31 cellular contexts compared by ENCODE assay signal in genomic region chr1:247328311-247328710, GRCh38.
"Had no signal": no experiment of that assay in that cellular context is flagged by ENCODE, and none has a peak within 500 bp of the region (broad histone marks: within the 10 kb centered on the region; RNA-seq: fewer than 3 reads in every experiment).

No MANE protein-coding gene starts in this region.

- ATAC-seq: activated CD4-positive, alpha-beta T cell treated with anti-CD3 and anti-CD28 coated beads for 36 hours; activated CD4-positive, CD25-positive, alpha-beta regulatory T cell treated with anti-CD3 and anti-CD28 coated beads, Interleukin-2, amount 50 U/mL, for 24 hours; activated CD8-positive, alpha-beta T cell treated with anti-CD3 and anti-CD28 coated beads, Interleukin-2, amount 10 ng/mL, durations not matched to agents 7 days and 5 days; PC-3 had no signal

- H3K27ac Mint-ChIP-seq: activated CD4-positive, alpha-beta T cell treated with anti-CD3 and anti-CD28 coated beads for 36 hours; activated CD4-positive, alpha-beta T cell treated with anti-CD3 and anti-CD28 coated beads, Interleukin-2, amount 10 ng/mL, durations not matched to agents 7 days and 5 days; activated CD8-positive, alpha-beta T cell treated with anti-CD3 and anti-CD28 coated beads, Interleukin-2, amount 10 ng/mL, durations not matched to agents 7 days and 5 days; activated naive CD4-positive, alpha-beta T cell treated with anti-CD3 and anti-CD28 coated beads, Interleukin-2, amount 50 U/mL, for 24 hours; activated T-cell treated with anti-CD3 and anti-CD28 coated beads, Interleukin-2, amount 50 U/mL, for 24 hours; activated T-helper 2 cell treated with anti-CD3 and anti-CD28 coated beads, Interferon-gamma antibody, Interleukin-2, Interleukin-4, amounts not matched to agents 10 μg/mL and 5 μg/mL and 100 μg/mL, durations not matched to agents 14 hours and 24 hours and 36 hours; T-helper 1 cell treated with Interleukin-12 subunit alpha and Interleukin-12 subunit beta and Interleukin-4 antibody, amounts not matched to agents 30 μg/mL and 1 μg/mL, for 36 hours; T-helper 2 cell treated with Interferon-gamma antibody and Interleukin-4, amounts not matched to agents 5 μg/mL and 100 μg/mL, for 36 hours had no signal

- H3K27ac ChIP-seq: brain microvascular endothelial cell, Peyer's patch, SJSA1 had no signal

- H3K27me3 Mint-ChIP-seq: activated CD4-positive, alpha-beta T cell treated with anti-CD3 and anti-CD28 coated beads for 36 hours; activated CD4-positive, alpha-beta T cell treated with anti-CD3 and anti-CD28 coated beads, Interleukin-2, amount 10 ng/mL, durations not matched to agents 7 days and 5 days; activated T-cell treated with anti-CD3 and anti-CD28 coated beads, Interleukin-2, amount 50 U/mL, for 24 hours had no signal

- H3K4me3 Mint-ChIP-seq: activated CD4-positive, alpha-beta T cell treated with anti-CD3 and anti-CD28 coated beads for 36 hours; activated CD4-positive, alpha-beta T cell treated with anti-CD3 and anti-CD28 coated beads, Interleukin-2, amount 10 ng/mL, durations not matched to agents 7 days and 5 days; activated naive CD4-positive, alpha-beta T cell treated with anti-CD3 and anti-CD28 coated beads, Interleukin-2, amount 50 U/mL, for 24 hours; activated T-cell treated with anti-CD3 and anti-CD28 coated beads, Interleukin-2, amount 50 U/mL, for 24 hours; T-helper 1 cell treated with Interleukin-12 subunit alpha and Interleukin-12 subunit beta and Interleukin-4 antibody, amounts not matched to agents 30 μg/mL and 1 μg/mL, for 36 hours; T-helper 2 cell treated with Interferon-gamma antibody and Interleukin-4, amounts not matched to agents 5 μg/mL and 100 μg/mL, for 36 hours had no signal

- H3K9me3 ChIP-seq: Peyer's patch, SJSA1, SK-N-SH had no signal

- DNase-seq: activated CD4-positive, alpha-beta T cell treated with anti-CD3 and anti-CD28 coated beads for 36 hours; activated CD4-positive, alpha-beta T cell treated with anti-CD3 and anti-CD28 coated beads, Interleukin-2, amount 10 ng/mL, durations not matched to agents 7 days and 5 days; activated CD4-positive, alpha-beta T cell treated with anti-CD3 and anti-CD28 coated beads, Interleukin-2, amount 50 U/mL, for 48 hours; activated CD8-positive, alpha-beta T cell treated with anti-CD3 and anti-CD28 coated beads, Interleukin-2, amount 10 ng/mL, durations not matched to agents 7 days and 5 days; activated gamma-delta T cell; activated naive CD4-positive, alpha-beta T cell treated with Interleukin-2 at 50 U/mL for 16 hours; activated T-cell treated with anti-CD3 and anti-CD28 coated beads, Interleukin-2, amount 50 U/mL, for 24 hours; amniotic stem cell; aorta; brain microvascular endothelial cell; central memory CD4-positive, alpha-beta T cell; KG1; NCI-H1048; NCI-H1105 treated with DMSO at 0.1 percent for 48 hours; NCI-H1436; NCI-H1694; NCI-H1930; NCI-H2081 treated with DMSO at 0.1 percent for 48 hours; NCI-H345; NCI-H524 treated with DMSO at 0.1 percent for 48 hours; PC-3; Peyer's patch; RPMI8226; SHP77 treated with DMSO at 0.1 percent for 48 hours; SK-N-SH had no signal

- H3K9me3 Mint-ChIP-seq: activated CD4-positive, alpha-beta T cell treated with anti-CD3 and anti-CD28 coated beads, Interleukin-2, amount 10 ng/mL, durations not matched to agents 7 days and 5 days; activated naive CD4-positive, alpha-beta T cell treated with anti-CD3 and anti-CD28 coated beads, Interleukin-2, amount 50 U/mL, for 24 hours; activated T-cell treated with anti-CD3 and anti-CD28 coated beads, Interleukin-2, amount 50 U/mL, for 24 hours; activated T-helper 2 cell treated with anti-CD3 and anti-CD28 coated beads, Interferon-gamma antibody, Interleukin-2, Interleukin-4, amounts not matched to agents 10 μg/mL and 5 μg/mL and 100 μg/mL, durations not matched to agents 14 hours and 24 hours and 36 hours; T-helper 1 cell treated with Interleukin-12 subunit alpha and Interleukin-12 subunit beta and Interleukin-4 antibody, amounts not matched to agents 30 μg/mL and 1 μg/mL, for 36 hours; T-helper 2 cell treated with Interferon-gamma antibody and Interleukin-4, amounts not matched to agents 5 μg/mL and 100 μg/mL, for 36 hours had no signal

- H3K27me3 ChIP-seq: brain microvascular endothelial cell, Peyer's patch, SJSA1 had no signal

- H3K4me3 ChIP-seq: Peyer's patch, SJSA1 had no signal
